Comparison of ENCODE assay signal across 8 cellular contexts in the genomic region with DNA sequence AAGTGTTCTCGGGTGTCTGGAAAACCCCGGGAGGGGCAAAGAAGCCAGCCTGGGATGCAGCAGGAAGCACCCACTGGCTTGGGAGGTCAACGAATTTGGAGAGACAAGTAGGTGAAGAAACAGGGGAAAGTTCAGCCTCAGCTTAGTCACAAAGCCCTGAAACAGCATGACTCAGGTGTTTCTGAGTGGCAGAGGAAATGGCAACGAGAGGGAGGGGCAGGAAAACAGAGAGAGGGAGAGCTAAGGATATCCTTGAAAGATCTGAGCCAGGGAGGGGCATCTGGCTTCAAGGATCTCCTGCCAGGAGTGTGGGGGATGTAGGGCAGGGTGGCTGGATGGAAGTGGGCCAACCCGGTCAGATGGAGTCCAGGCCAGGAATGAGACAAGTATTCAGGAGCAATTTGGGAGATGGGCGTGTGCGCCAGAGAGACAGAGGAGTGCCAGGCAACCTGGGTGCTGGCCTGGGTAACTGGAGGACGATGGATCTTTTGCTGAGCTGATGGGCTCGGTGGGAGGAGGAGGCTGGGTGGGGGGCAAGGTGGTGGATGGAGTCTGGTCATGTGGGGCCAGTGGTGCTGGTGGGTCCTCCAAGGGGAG. TPM values are rescaled to one million over a fixed set of nuclear protein-coding genes. Genes with fewer than 3 reads are reported as not detected.
DNase-seq lines count a peak whose midpoint lies in the region; TF ChIP-seq lines count a peak whose summit lies in the region.

No MANE protein-coding gene starts in this region.

- H3K36me3 ChIP-seq in iPS-20b (ENCODE audit: insufficient read depth, low read depth, low read length), result no peaks in the 10 kb centered on the region

- no peaks in the 10 kb centered on the region for H3K9me3 ChIP-seq in iPS-20b (ENCODE audit: insufficient read depth, low read depth, low read length)

- H3K36me3 Mint-ChIP-seq in activated naive CD8-positive, alpha-beta T cell treated with anti-CD3 and anti-CD28 coated beads for 36 hours, result no peaks in the 10 kb centered on the region

- no peak overlapping the region for H3K4me3 Mint-ChIP-seq in activated naive CD8-positive, alpha-beta T cell treated with anti-CD3 and anti-CD28 coated beads for 36 hours

- H3K4me3 ChIP-seq in iPS-20b (ENCODE audit: low read length), result no peak overlapping the region

- H3K4me1 ChIP-seq in iPS-20b (ENCODE audit: insufficient read depth, low read length), result peaks cover 6% of the 10 kb centered on the region

- no peaks in the 10 kb centered on the region for H3K27me3 Mint-ChIP-seq in activated naive CD8-positive, alpha-beta T cell treated with anti-CD3 and anti-CD28 coated beads for 36 hours

- no peaks in the 10 kb centered on the region for H3K27me3 ChIP-seq in iPS-20b (ENCODE audit: insufficient read depth, low read length)

- H3K27ac ChIP-seq in iPS-20b (ENCODE audit: low read length), result no peak overlapping the region

- CTCF ChIA-PET in HEK293T (lab: Yijun Ruan, JAX), result interaction anchor here (0.6 to 1.3 kb wide), 4 partner anchors 12 to 180 kb away, joined by 3 to 4 read pairs (median 3); no protein-coding TSS in a partner anchor

- POLR2A ChIA-PET in HEK293T (lab: Yijun Ruan, JAX), result no interaction called here

- H3K9ac ChIP-seq in iPS-20b (ENCODE audit: low read depth, low read length), result 0 out of 2 replicates have a peak overlapping the region, but pooled peaks have one; percentile 6

- H3K9me3 Mint-ChIP-seq in activated naive CD8-positive, alpha-beta T cell treated with anti-CD3 and anti-CD28 coated beads for 36 hours, result no peaks in the 10 kb centered on the region

- peaks cover 11% of the 10 kb centered on the region for H3K4me1 Mint-ChIP-seq in activated naive CD8-positive, alpha-beta T cell treated with anti-CD3 and anti-CD28 coated beads for 36 hours

- H3K27ac Mint-ChIP-seq in activated naive CD8-positive, alpha-beta T cell treated with anti-CD3 and anti-CD28 coated beads for 36 hours, result peak overlapping the region; percentile 67

- peak; percentile 9 to 10 for DNase-seq in activated CD4-positive, alpha-beta T cell treated with anti-CD3 and anti-CD28 coated beads for 24 hours (ENCODE audit: low read depth in 2 of 2)
- DNase-seq in activated CD4-positive, alpha-beta T cell treated with anti-CD3 and anti-CD28 coated beads, Interleukin-2, amount 50 U/mL, for 1 hour, result no peak
- peak; percentile 93 for DNase-seq in NCI-H226
- DNase-seq in activated naive CD8-positive, alpha-beta T cell treated with anti-CD3 and anti-CD28 coated beads for 36 hours, result no peak
- peak; percentile 42 for DNase-seq in stimulated activated CD4-positive, alpha-beta T cell treated with anti-CD3 and anti-CD28 coated beads, Interleukin-4, amount 100 ng/mL, for 24 hours
- no peak for DNase-seq in HEK293T (ENCODE audit: extremely low spot score)
- no peak for DNase-seq in Ammon's horn (ENCODE audit: low spot score)

TF ChIP-seq in HEK293T, 16 proteins besides CTCF, POLR2A, EP300 and RAD21:
- no peak for TF ChIP-seq ZNF384 (IDR thresholded peaks at IDR 0.05)
- TF ChIP-seq PKNOX1 (IDR thresholded peaks at IDR 0.05), result no peak
- TF ChIP-seq BHLHE40 (IDR thresholded peaks at IDR 0.05; ENCODE audit: borderline replicate concordance), result no peak
- no peak for TF ChIP-seq SUZ12 (IDR thresholded peaks at IDR 0.05)
- TF ChIP-seq NFRKB (IDR thresholded peaks at IDR 0.05), result no peak
- no peak for TF ChIP-seq LEF1 (IDR thresholded peaks at IDR 0.05; ENCODE audit: borderline replicate concordance)
- no peak for TF ChIP-seq FOXM1 (IDR thresholded peaks at IDR 0.05; ENCODE audit: borderline replicate concordance)
- no peak for TF ChIP-seq TARDBP (IDR thresholded peaks at IDR 0.05)
- no peak for TF ChIP-seq ELF4 (IDR thresholded peaks at IDR 0.05)
- no peak for TF ChIP-seq FOXK2 (IDR thresholded peaks at IDR 0.05)
- no peak for TF ChIP-seq ARNT (IDR thresholded peaks at IDR 0.05)
TF ChIP-seq in HEK293T: peak in this region for 0.

RNA-seq across cellular contexts. Expression of gene ABCC3, which starts 27.2 kb away (rescaled TPM):
- not detected for total RNA-seq in activated naive CD8-positive, alpha-beta T cell treated with anti-CD3 and anti-CD28 coated beads for 36 hours

RNA-seq across cellular contexts. Expression of gene ANKRD40, which starts 45.8 kb away (rescaled TPM):
- total RNA-seq in activated naive CD8-positive, alpha-beta T cell treated with anti-CD3 and anti-CD28 coated beads for 36 hours, result 10 to 100 TPM; 39.5 to 40.2 TPM

RNA-seq across cellular contexts. Expression of gene LUC7L3, which starts 57.5 kb away (rescaled TPM):
- total RNA-seq in activated naive CD8-positive, alpha-beta T cell treated with anti-CD3 and anti-CD28 coated beads for 36 hours, result 100 to 1,000 TPM; 108 to 116 TPM

Comparison
In these comparisons a context has a peak if more than half of its experiments do, and no peak if none do; other contexts are left out.
1. DNase-seq: peak in activated CD4-positive, alpha-beta T cell treated with anti-CD3 and anti-CD28 coated beads for 24 hours (2 of 2), NCI-H226 (single experiment) and stimulated activated CD4-positive, alpha-beta T cell treated with anti-CD3 and anti-CD28 coated beads, Interleukin-4, amount 100 ng/mL, for 24 hours (single experiment); none in activated CD4-positive, alpha-beta T cell treated with anti-CD3 and anti-CD28 coated beads, Interleukin-2, amount 50 U/mL, for 1 hour (single experiment), activated naive CD8-positive, alpha-beta T cell treated with anti-CD3 and anti-CD28 coated beads for 36 hours (single experiment), HEK293T (single experiment) and Ammon's horn (single experiment).